ENCODE assay signal across 21 cellular contexts in the genomic region with DNA sequence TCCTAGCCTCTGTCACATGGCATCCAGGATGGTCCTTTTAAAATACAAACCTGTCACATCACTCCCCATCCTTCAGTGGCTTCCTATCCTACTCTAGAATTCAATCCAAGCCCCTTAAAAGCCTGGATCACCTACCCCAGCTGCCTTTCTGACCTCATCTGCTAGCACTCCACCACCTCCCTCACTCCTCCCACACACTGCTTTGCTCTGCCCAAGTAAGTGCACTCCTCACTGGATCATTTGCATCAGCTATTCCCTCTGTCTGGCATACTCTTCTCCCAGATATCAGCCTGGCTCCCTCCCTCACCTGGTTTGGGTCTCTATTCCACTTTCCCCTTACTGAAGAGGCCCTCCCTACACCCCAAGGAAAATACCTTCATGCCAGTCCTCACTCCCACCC. TPM values are rescaled to one million over a fixed set of nuclear protein-coding genes. Genes with fewer than 3 reads are reported as not detected.
DNase-seq lines count a peak whose midpoint lies in the region; ATAC-seq, FAIRE-seq and TF ChIP-seq lines count a peak whose summit lies in the region.
"Had no signal": no experiment of that assay in that cellular context is flagged by ENCODE, and none has a peak within 500 bp of the region (broad histone marks: within the 10 kb centered on the region; RNA-seq: fewer than 3 reads in every experiment).

No MANE protein-coding gene starts in this region.

- no peak overlapping the region for H3K27ac ChIP-seq in CD8-positive, alpha-beta memory T cell (ENCODE audit: low read depth, low read length)
- peak overlapping the region; percentile 80 for H3K27ac ChIP-seq in HepG2 (ENCODE audit: extremely low read length, insufficient read depth, low read length)
- H3K27ac ChIP-seq: foreskin keratinocyte, upper lobe of right lung had no signal

- H3K27ac Mint-ChIP-seq in CD8-positive, alpha-beta memory T cell: peak overlapping the region in 5 of 8 donors; percentile 39 to 87 (median 70)
- peak overlapping the region; percentile 27 for H3K27ac Mint-ChIP-seq in T-helper 17 cell

- no peaks in the 10 kb centered on the region for H3K9me3 Mint-ChIP-seq in CD8-positive, alpha-beta memory T cell
- H3K9me3 Mint-ChIP-seq: immature natural killer cell had no signal

- H3K36me3 Mint-ChIP-seq in CD8-positive, alpha-beta memory T cell: peaks cover 11 to 87% (median 35%) of the 10 kb centered on the region in 3 donors
- H3K36me3 Mint-ChIP-seq in T-helper 17 cell (ENCODE audit: low read depth): peaks cover 11% of the 10 kb centered on the region

- TF ChIP-seq POLR2A in HepG2 (IDR thresholded peaks at IDR 0.05; ENCODE audit: insufficient read depth in 1 of 2, low read depth in 2 of 2, low read length in 2 of 2): no peak
- TF ChIP-seq POLR2A in GM18505 (IDR thresholded peaks at IDR 0.05; ENCODE audit: borderline replicate concordance, extremely low read depth, insufficient read depth, insufficient read length): no peak

- POLR2A ChIA-PET in CD8-positive, alpha-beta memory T cell (lab: Charles Lee): interaction anchor here (0.7 kb wide), 1 partner anchor 15 kb away, joined by 3 read pairs; a partner anchor contains a TSS
- POLR2A ChIA-PET in HepG2 (lab: Yijun Ruan, JAX): interaction anchor here (1.4 to 4.8 kb wide), 4 partner anchors 9 to 39 kb away, joined by 3 to 26 read pairs (median 7); a partner anchor contains a TSS

- no peak for TF ChIP-seq CTCF in HepG2 (CRISPR knock-in tag; IDR thresholded peaks at IDR 0.05)

- H3K4me2 ChIP-seq in HepG2 (ENCODE audit: low read depth, low read length): no peak overlapping the region

- no TSS peak for BruUV-seq in HepG2 (replicated peaks; lab: Mats Ljungman, UMichigan)

- peaks cover 0 to 5% (median 2%) of the 10 kb centered on the region in 3 donors for H3K4me1 Mint-ChIP-seq in CD8-positive, alpha-beta memory T cell
- peaks cover 12% of the 10 kb centered on the region for H3K4me1 Mint-ChIP-seq in T-helper 17 cell
- H3K4me1 Mint-ChIP-seq: immature natural killer cell had no signal

- peaks cover 64% of the 10 kb centered on the region for H3K36me3 ChIP-seq in CD8-positive, alpha-beta memory T cell (ENCODE audit: insufficient read depth, low read length)
- peaks cover 39 to 72% of the 10 kb centered on the region in 2 experiments for H3K36me3 ChIP-seq in HepG2 (replicated peaks in 1 of 2; ENCODE audit: control insufficient read depth in 1 of 2, insufficient read depth in 2 of 2, low read length in 2 of 2)

- TF ChIP-seq RAD21 in HepG2 (CRISPR knock-in tag; IDR thresholded peaks at IDR 0.05): no peak

- H2AFZ ChIP-seq in HepG2 (ENCODE audit: low read length): no peak overlapping the region

- no peak overlapping the region for H3K9ac ChIP-seq in HepG2 (ENCODE audit: insufficient read depth, low read depth, low read length)

- H3K27me3 ChIP-seq in CD8-positive, alpha-beta memory T cell (ENCODE audit: insufficient read depth, low read length, poor library complexity, severe bottlenecking): no peaks in the 10 kb centered on the region
- H3K27me3 ChIP-seq in HepG2 (ENCODE audit: control insufficient read depth in 1 of 2, insufficient read depth in 2 of 2, low read length in 2 of 2): no peaks in the 10 kb centered on the region
- H3K27me3 ChIP-seq: foreskin keratinocyte, upper lobe of right lung had no signal

- H3K79me2 ChIP-seq in HepG2 (ENCODE audit: insufficient read depth, low read length): no peaks in the 10 kb centered on the region

- ATAC-seq in T-helper 17 cell (no peak), HepG2 (0 out of 3 replicates have a peak, but pooled peaks have one; percentile 2), GM18505 (IDR thresholded peaks at IDR 0.05; ENCODE audit: unreplicated experiment) (no peak)
- ATAC-seq: activated CD4-positive, CD25-positive, alpha-beta regulatory T cell treated with anti-CD3 and anti-CD28 coated beads, Interleukin-2, amount 50 U/mL, for 24 hours; foreskin keratinocyte; K562; mucosa of descending colon had no signal

- in situ Hi-C loops in HepG2 (cut with HindIII; ENCODE audit: extremely low pct_ligation_motif_present, low pct_unique_long_range_greater_than_20kb): no loop called here

- no peak for FAIRE-seq in HepG2 (lab: Jason Lieb, UNC)
- FAIRE-seq: GM12892, K562, small intestine had no signal

- H4K20me1 ChIP-seq in HepG2 (ENCODE audit: insufficient read depth, low read length): no peaks in the 10 kb centered on the region

- TF ChIP-seq EP300 in HepG2 (IDR thresholded peaks at IDR 0.05; ENCODE audit: low read depth in 2 of 2, low read length in 2 of 2) (no peak), HepG2 (CRISPR knock-in tag; IDR thresholded peaks at IDR 0.05; ENCODE audit: borderline replicate concordance) (no peak)

- intact Hi-C loops in HepG2 (cut with micrococcal nuclease; ENCODE audit: unreplicated experiment): loop anchor here (5.0 kb wide), 1 partner anchor 40 kb away; a partner anchor contains a TSS

- H3K4me1 ChIP-seq in CD8-positive, alpha-beta memory T cell (ENCODE audit: insufficient read depth, low read length): no peaks in the 10 kb centered on the region
- H3K4me1 ChIP-seq in HepG2 (ENCODE audit: insufficient read depth, low read length): peaks cover 53% of the 10 kb centered on the region
- H3K4me1 ChIP-seq: foreskin keratinocyte, upper lobe of right lung had no signal

- no peaks in the 10 kb centered on the region for H3K27me3 Mint-ChIP-seq in CD8-positive, alpha-beta memory T cell
- H3K27me3 Mint-ChIP-seq in T-helper 17 cell: no peaks in the 10 kb centered on the region

- CTCF ChIA-PET in CD8-positive, alpha-beta memory T cell (lab: Charles Lee): no interaction called here
- CTCF ChIA-PET in HepG2 (lab: Yijun Ruan, JAX; ENCODE audit: low intra/inter-chr PET ratio, low total read pairs): no interaction called here

- no peak overlapping the region for H3K4me3 Mint-ChIP-seq in CD8-positive, alpha-beta memory T cell
- H3K4me3 Mint-ChIP-seq in T-helper 17 cell: peak overlapping the region; percentile 28
- H3K4me3 Mint-ChIP-seq: immature natural killer cell had no signal

- H3K4me3 ChIP-seq in CD8-positive, alpha-beta memory T cell (ENCODE audit: low read length): no peak overlapping the region
- no peak overlapping the region for H3K4me3 ChIP-seq in HepG2 (replicated peaks in 1 of 3; ENCODE audit: insufficient read depth in 1 of 3, low read depth in 2 of 3, low read length in 3 of 3)
- H3K4me3 ChIP-seq: K562, mucosa of descending colon, upper lobe of right lung had no signal

- no peaks in the 10 kb centered on the region for H3K9me3 ChIP-seq in CD8-positive, alpha-beta memory T cell (ENCODE audit: low read length)
- H3K9me3 ChIP-seq in T-helper 17 cell (ENCODE audit: control insufficient read depth, low read length, poor library complexity, severe bottlenecking) (no peaks in the 10 kb centered on the region), HepG2 (ENCODE audit: low read length) (no peaks in the 10 kb centered on the region)
- H3K9me3 ChIP-seq: mucosa of descending colon, upper lobe of right lung had no signal

- DNase-seq in CD8-positive, alpha-beta memory T cell: no peak
- DNase-seq in T-helper 17 cell (no peak), HepG2 (ENCODE audit: low spot score) (no peak), NCI-H774 (lab: John Stamatoyannopoulos, UW) (no peak), OCI-M1 (lab: John Stamatoyannopoulos, UW) (no peak)
- DNase-seq: amygdala; DMS79; erythroblast; foreskin keratinocyte; immature natural killer cell; MM.1S; mucosa of descending colon; NCI-H1436 treated with DMSO at 0.1 percent for 48 hours; NCI-H526; small intestine; stimulated activated CD4-positive, alpha-beta T cell treated with anti-CD3 and anti-CD28 coated beads, Interleukin-2, amount 100 ng/mL, for 48 hours; upper lobe of right lung had no signal

RNA-seq across cellular contexts. Expression of a gene that starts 10.5 kb away (rescaled TPM):
- total RNA-seq in CD8-positive, alpha-beta memory T cell: 10 to 100 TPM; 35.9 to 42.2 TPM
- polyA plus RNA-seq in CD8-positive, alpha-beta memory T cell: 11.8 TPM
- total RNA-seq in T-helper 17 cell (10 to 100 TPM; 32.6 to 37.0 TPM), HepG2 (2016; rRNA removed; fragmentation: Illumina TruSeq; extraction: Trizol) (9.2 and 12.0 TPM in 2 replicates)
- total RNA-seq in HepG2 (2016; cell fraction: cytosol; rRNA removed; fragmentation: Illumina TruSeq; extraction: Trizol; ENCODE audit: low read depth): 33.8 and 41.8 TPM in 2 replicates
- total RNA-seq in HepG2 (2016; cell fraction: insoluble cytoplasmic fraction; rRNA removed; fragmentation: Illumina TruSeq; extraction: Trizol): 8.9 and 10.1 TPM in 2 replicates
- 12.4 and 18.6 TPM in 2 replicates for total RNA-seq in HepG2 (2016; cell fraction: membrane; rRNA removed; fragmentation: Illumina TruSeq; extraction: Trizol)
- 12.8 and 13.7 TPM in 2 replicates for total RNA-seq in HepG2 (2016; cell fraction: nucleus; rRNA removed; fragmentation: Illumina TruSeq; extraction: Trizol)
- 26.2 and 30.1 TPM in 2 replicates for polyA plus RNA-seq in HepG2 (2011; rRNA removed)
- 17.0 and 17.6 TPM in 2 replicates for polyA plus RNA-seq in HepG2 (2011; cell fraction: cytosol; rRNA removed)
- 79.6 and 93.9 TPM in 2 replicates for polyA plus RNA-seq in HepG2 (2011; cell fraction: nucleus; rRNA removed)
- polyA plus RNA-seq in HepG2 (2012): 22.0 and 33.4 TPM in 2 replicates
- 10.0 and 11.2 TPM in 2 replicates for polyA plus RNA-seq in HepG2 (2016; cell fraction: cytosol; fragmentation: Illumina TruSeq; extraction: Trizol; ENCODE audit: low read depth)
- polyA plus RNA-seq in HepG2 (2016; cell fraction: insoluble cytoplasmic fraction; fragmentation: Illumina TruSeq; extraction: Trizol; ENCODE audit: low read depth): 12.8 and 17.8 TPM in 2 replicates
- 15.4 and 15.6 TPM in 2 replicates for polyA plus RNA-seq in HepG2 (2016; cell fraction: membrane; fragmentation: Illumina TruSeq; extraction: Trizol; ENCODE audit: low read depth)
- 42.7 and 49.6 TPM in 2 replicates for polyA plus RNA-seq in HepG2 (2016; cell fraction: nucleus; fragmentation: Illumina TruSeq; extraction: Trizol; ENCODE audit: insufficient read depth, low read depth)
- 24.3 and 32.9 TPM in 2 replicates for polyA minus RNA-seq in HepG2 (2011; rRNA and poly(A)+ RNA removed; ENCODE audit: low replicate concordance)
- polyA minus RNA-seq in HepG2 (2011; cell fraction: cytosol; rRNA and poly(A)+ RNA removed): 13.4 and 18.0 TPM in 2 replicates
- polyA minus RNA-seq in HepG2 (2011; cell fraction: nucleus; rRNA and poly(A)+ RNA removed): 13.8 and 16.6 TPM in 2 replicates

RNA-seq across cellular contexts. Expression of a gene that starts 15.4 kb away (rescaled TPM):
- total RNA-seq in CD8-positive, alpha-beta memory T cell: 10 to 100 TPM; 47.5 to 49.1 TPM
- polyA plus RNA-seq in CD8-positive, alpha-beta memory T cell: 31.0 TPM
- 10 to 100 TPM; 23.5 to 25.6 TPM for total RNA-seq in T-helper 17 cell
- total RNA-seq in HepG2 (2016; rRNA removed; fragmentation: Illumina TruSeq; extraction: Trizol): 48.2 and 58.5 TPM in 2 replicates
- 9.9 and 11.7 TPM in 2 replicates for total RNA-seq in HepG2 (2016; cell fraction: cytosol; rRNA removed; fragmentation: Illumina TruSeq; extraction: Trizol; ENCODE audit: low read depth)
- 43.8 and 64.1 TPM in 2 replicates for total RNA-seq in HepG2 (2016; cell fraction: insoluble cytoplasmic fraction; rRNA removed; fragmentation: Illumina TruSeq; extraction: Trizol)
- 14.7 and 16.1 TPM in 2 replicates for total RNA-seq in HepG2 (2016; cell fraction: membrane; rRNA removed; fragmentation: Illumina TruSeq; extraction: Trizol)
- 33.4 and 42.1 TPM in 2 replicates for total RNA-seq in HepG2 (2016; cell fraction: nucleus; rRNA removed; fragmentation: Illumina TruSeq; extraction: Trizol)
- 57.0 and 73.4 TPM in 2 replicates for polyA plus RNA-seq in HepG2 (2011; rRNA removed)
- polyA plus RNA-seq in HepG2 (2011; cell fraction: cytosol; rRNA removed): 44.3 and 47.6 TPM in 2 replicates
- polyA plus RNA-seq in HepG2 (2011; cell fraction: nucleus; rRNA removed): 176 and 215 TPM in 2 replicates
- polyA plus RNA-seq in HepG2 (2012): 35.4 and 40.2 TPM in 2 replicates
- 4.3 and 4.8 TPM in 2 replicates for polyA plus RNA-seq in HepG2 (2016; cell fraction: cytosol; fragmentation: Illumina TruSeq; extraction: Trizol; ENCODE audit: low read depth)
- 46.1 and 47.6 TPM in 2 replicates for polyA plus RNA-seq in HepG2 (2016; cell fraction: insoluble cytoplasmic fraction; fragmentation: Illumina TruSeq; extraction: Trizol; ENCODE audit: low read depth)
- polyA plus RNA-seq in HepG2 (2016; cell fraction: membrane; fragmentation: Illumina TruSeq; extraction: Trizol; ENCODE audit: low read depth): 7.5 and 9.2 TPM in 2 replicates
- 108 and 114 TPM in 2 replicates for polyA plus RNA-seq in HepG2 (2016; cell fraction: nucleus; fragmentation: Illumina TruSeq; extraction: Trizol; ENCODE audit: insufficient read depth, low read depth)
- polyA minus RNA-seq in HepG2 (2011; rRNA and poly(A)+ RNA removed; ENCODE audit: low replicate concordance): 75.0 and 80.4 TPM in 2 replicates
- polyA minus RNA-seq in HepG2 (2011; cell fraction: cytosol; rRNA and poly(A)+ RNA removed): 21.7 and 23.2 TPM in 2 replicates
- 26.1 and 30.2 TPM in 2 replicates for polyA minus RNA-seq in HepG2 (2011; cell fraction: nucleus; rRNA and poly(A)+ RNA removed)

RNA-seq across cellular contexts. Expression of a gene that starts 29.0 kb away (rescaled TPM):
- total RNA-seq in CD8-positive, alpha-beta memory T cell: 100 to 1,000 TPM; 149 to 153 TPM
- polyA plus RNA-seq in CD8-positive, alpha-beta memory T cell: 166 TPM
- total RNA-seq in T-helper 17 cell (100 to 1,000 TPM in 1 of 2 donors, 10 to 100 TPM in 1; 99.5 to 117 TPM), HepG2 (2016; rRNA removed; fragmentation: Illumina TruSeq; extraction: Trizol) (3.1 and 4.9 TPM in 2 replicates)
- total RNA-seq in HepG2 (2016; cell fraction: cytosol; rRNA removed; fragmentation: Illumina TruSeq; extraction: Trizol; ENCODE audit: low read depth): 0.81 and 1.4 TPM in 2 replicates
- total RNA-seq in HepG2 (2016; cell fraction: insoluble cytoplasmic fraction; rRNA removed; fragmentation: Illumina TruSeq; extraction: Trizol): 3.5 and 4.0 TPM in 2 replicates
- 3.3 and 3.5 TPM in 2 replicates for total RNA-seq in HepG2 (2016; cell fraction: membrane; rRNA removed; fragmentation: Illumina TruSeq; extraction: Trizol)
- 2.5 and 3.2 TPM in 2 replicates for total RNA-seq in HepG2 (2016; cell fraction: nucleus; rRNA removed; fragmentation: Illumina TruSeq; extraction: Trizol)
- 9.2 and 10.5 TPM in 2 replicates for polyA plus RNA-seq in HepG2 (2011; rRNA removed)
- 8.3 and 8.7 TPM in 2 replicates for polyA plus RNA-seq in HepG2 (2011; cell fraction: cytosol; rRNA removed)
- 10.6 and 11.8 TPM in 2 replicates for polyA plus RNA-seq in HepG2 (2011; cell fraction: nucleus; rRNA removed)
- 4.3 and 5.2 TPM in 2 replicates for polyA plus RNA-seq in HepG2 (2012)
- 2.2 and 2.4 TPM in 2 replicates for polyA plus RNA-seq in HepG2 (2016; cell fraction: cytosol; fragmentation: Illumina TruSeq; extraction: Trizol; ENCODE audit: low read depth)
- polyA plus RNA-seq in HepG2 (2016; cell fraction: insoluble cytoplasmic fraction; fragmentation: Illumina TruSeq; extraction: Trizol; ENCODE audit: low read depth): 6.9 and 7.5 TPM in 2 replicates
- 5.6 and 5.8 TPM in 2 replicates for polyA plus RNA-seq in HepG2 (2016; cell fraction: membrane; fragmentation: Illumina TruSeq; extraction: Trizol; ENCODE audit: low read depth)
- 8.6 and 12.1 TPM in 2 replicates for polyA plus RNA-seq in HepG2 (2016; cell fraction: nucleus; fragmentation: Illumina TruSeq; extraction: Trizol; ENCODE audit: insufficient read depth, low read depth)
- 13.8 and 38.1 TPM in 2 replicates for polyA minus RNA-seq in HepG2 (2011; rRNA and poly(A)+ RNA removed; ENCODE audit: low replicate concordance)
- 4.6 and 5.1 TPM in 2 replicates for polyA minus RNA-seq in HepG2 (2011; cell fraction: cytosol; rRNA and poly(A)+ RNA removed)
- 1.9 and 2.0 TPM in 2 replicates for polyA minus RNA-seq in HepG2 (2011; cell fraction: nucleus; rRNA and poly(A)+ RNA removed)

RNA-seq across cellular contexts. Expression of a gene that starts 30.8 kb away (rescaled TPM):
- 10 to 100 TPM; 10.5 to 10.7 TPM for total RNA-seq in CD8-positive, alpha-beta memory T cell
- 1.5 TPM for polyA plus RNA-seq in CD8-positive, alpha-beta memory T cell
- total RNA-seq in T-helper 17 cell: 1 to 10 TPM; 5.6 to 6.6 TPM
- total RNA-seq in HepG2 (2016; rRNA removed; fragmentation: Illumina TruSeq; extraction: Trizol): 5.4 and 9.2 TPM in 2 replicates
- 3.2 and 3.8 TPM in 2 replicates for total RNA-seq in HepG2 (2016; cell fraction: cytosol; rRNA removed; fragmentation: Illumina TruSeq; extraction: Trizol; ENCODE audit: low read depth)
- total RNA-seq in HepG2 (2016; cell fraction: insoluble cytoplasmic fraction; rRNA removed; fragmentation: Illumina TruSeq; extraction: Trizol): 4.1 and 8.8 TPM in 2 replicates
- 4.9 and 5.1 TPM in 2 replicates for total RNA-seq in HepG2 (2016; cell fraction: membrane; rRNA removed; fragmentation: Illumina TruSeq; extraction: Trizol)
- 15.0 and 18.1 TPM in 2 replicates for total RNA-seq in HepG2 (2016; cell fraction: nucleus; rRNA removed; fragmentation: Illumina TruSeq; extraction: Trizol)
- polyA plus RNA-seq in HepG2 (2011; rRNA removed): 23.4 and 23.6 TPM in 2 replicates
- 10.8 and 11.0 TPM in 2 replicates for polyA plus RNA-seq in HepG2 (2011; cell fraction: cytosol; rRNA removed)
- 109 and 119 TPM in 2 replicates for polyA plus RNA-seq in HepG2 (2011; cell fraction: nucleus; rRNA removed)
- 20.0 and 22.9 TPM in 2 replicates for polyA plus RNA-seq in HepG2 (2012)
- 5.4 and 5.6 TPM in 2 replicates for polyA plus RNA-seq in HepG2 (2016; cell fraction: cytosol; fragmentation: Illumina TruSeq; extraction: Trizol; ENCODE audit: low read depth)
- 9.1 and 11.5 TPM in 2 replicates for polyA plus RNA-seq in HepG2 (2016; cell fraction: insoluble cytoplasmic fraction; fragmentation: Illumina TruSeq; extraction: Trizol; ENCODE audit: low read depth)
- polyA plus RNA-seq in HepG2 (2016; cell fraction: membrane; fragmentation: Illumina TruSeq; extraction: Trizol; ENCODE audit: low read depth): 6.3 and 6.4 TPM in 2 replicates
- 79.3 and 83.9 TPM in 2 replicates for polyA plus RNA-seq in HepG2 (2016; cell fraction: nucleus; fragmentation: Illumina TruSeq; extraction: Trizol; ENCODE audit: insufficient read depth, low read depth)
- polyA minus RNA-seq in HepG2 (2011; rRNA and poly(A)+ RNA removed; ENCODE audit: low replicate concordance): 1.2 and 8.8 TPM in 2 replicates
- 5.5 and 8.2 TPM in 2 replicates for polyA minus RNA-seq in HepG2 (2011; cell fraction: cytosol; rRNA and poly(A)+ RNA removed)
- 26.5 and 34.9 TPM in 2 replicates for polyA minus RNA-seq in HepG2 (2011; cell fraction: nucleus; rRNA and poly(A)+ RNA removed)

RNA-seq across cellular contexts. Expression of a gene that starts 33.3 kb away (rescaled TPM):
- total RNA-seq in CD8-positive, alpha-beta memory T cell: 10 to 100 TPM; 28.1 to 29.2 TPM
- 11.7 TPM for polyA plus RNA-seq in CD8-positive, alpha-beta memory T cell
- total RNA-seq in T-helper 17 cell (1 to 10 TPM; 4.7 to 5.6 TPM), HepG2 (2016; rRNA removed; fragmentation: Illumina TruSeq; extraction: Trizol) (7.4 and 16.0 TPM in 2 replicates)
- total RNA-seq in HepG2 (2016; cell fraction: cytosol; rRNA removed; fragmentation: Illumina TruSeq; extraction: Trizol; ENCODE audit: low read depth): 6.4 and 6.8 TPM in 2 replicates
- 7.0 and 15.7 TPM in 2 replicates for total RNA-seq in HepG2 (2016; cell fraction: insoluble cytoplasmic fraction; rRNA removed; fragmentation: Illumina TruSeq; extraction: Trizol)
- 11.0 and 11.6 TPM in 2 replicates for total RNA-seq in HepG2 (2016; cell fraction: membrane; rRNA removed; fragmentation: Illumina TruSeq; extraction: Trizol)
- 13.6 and 15.9 TPM in 2 replicates for total RNA-seq in HepG2 (2016; cell fraction: nucleus; rRNA removed; fragmentation: Illumina TruSeq; extraction: Trizol)
- 12.5 TPM in 2 replicates for polyA plus RNA-seq in HepG2 (2011; rRNA removed)
- polyA plus RNA-seq in HepG2 (2011; cell fraction: cytosol; rRNA removed): 10.6 and 14.5 TPM in 2 replicates
- 11.7 and 12.5 TPM in 2 replicates for polyA plus RNA-seq in HepG2 (2011; cell fraction: nucleus; rRNA removed)
- 11.9 and 19.8 TPM in 2 replicates for polyA plus RNA-seq in HepG2 (2012)
- 16.1 and 17.3 TPM in 2 replicates for polyA plus RNA-seq in HepG2 (2016; cell fraction: cytosol; fragmentation: Illumina TruSeq; extraction: Trizol; ENCODE audit: low read depth)
- polyA plus RNA-seq in HepG2 (2016; cell fraction: insoluble cytoplasmic fraction; fragmentation: Illumina TruSeq; extraction: Trizol; ENCODE audit: low read depth): 19.1 and 23.6 TPM in 2 replicates
- 27.9 and 29.1 TPM in 2 replicates for polyA plus RNA-seq in HepG2 (2016; cell fraction: membrane; fragmentation: Illumina TruSeq; extraction: Trizol; ENCODE audit: low read depth)
- polyA plus RNA-seq in HepG2 (2016; cell fraction: nucleus; fragmentation: Illumina TruSeq; extraction: Trizol; ENCODE audit: insufficient read depth, low read depth): 46.7 and 53.9 TPM in 2 replicates
- polyA minus RNA-seq in HepG2 (2011; rRNA and poly(A)+ RNA removed; ENCODE audit: low replicate concordance): 28.0 and 30.7 TPM in 2 replicates
- polyA minus RNA-seq in HepG2 (2011; cell fraction: cytosol; rRNA and poly(A)+ RNA removed): 9.8 and 11.5 TPM in 2 replicates
- 3.3 and 4.5 TPM in 2 replicates for polyA minus RNA-seq in HepG2 (2011; cell fraction: nucleus; rRNA and poly(A)+ RNA removed)

Comparison
In these comparisons a context has a peak if more than half of its experiments do, and no peak if none do; other contexts are left out.
1. RNA of a gene that starts 29.0 kb away (total RNA-seq): 149 to 153 TPM in CD8-positive, alpha-beta memory T cell and 99.5 to 117 TPM in T-helper 17 cell; 0.81 to 4.9 TPM in HepG2; every median in the first group is over 10 times any median in the second.